In the genomic region with DNA sequence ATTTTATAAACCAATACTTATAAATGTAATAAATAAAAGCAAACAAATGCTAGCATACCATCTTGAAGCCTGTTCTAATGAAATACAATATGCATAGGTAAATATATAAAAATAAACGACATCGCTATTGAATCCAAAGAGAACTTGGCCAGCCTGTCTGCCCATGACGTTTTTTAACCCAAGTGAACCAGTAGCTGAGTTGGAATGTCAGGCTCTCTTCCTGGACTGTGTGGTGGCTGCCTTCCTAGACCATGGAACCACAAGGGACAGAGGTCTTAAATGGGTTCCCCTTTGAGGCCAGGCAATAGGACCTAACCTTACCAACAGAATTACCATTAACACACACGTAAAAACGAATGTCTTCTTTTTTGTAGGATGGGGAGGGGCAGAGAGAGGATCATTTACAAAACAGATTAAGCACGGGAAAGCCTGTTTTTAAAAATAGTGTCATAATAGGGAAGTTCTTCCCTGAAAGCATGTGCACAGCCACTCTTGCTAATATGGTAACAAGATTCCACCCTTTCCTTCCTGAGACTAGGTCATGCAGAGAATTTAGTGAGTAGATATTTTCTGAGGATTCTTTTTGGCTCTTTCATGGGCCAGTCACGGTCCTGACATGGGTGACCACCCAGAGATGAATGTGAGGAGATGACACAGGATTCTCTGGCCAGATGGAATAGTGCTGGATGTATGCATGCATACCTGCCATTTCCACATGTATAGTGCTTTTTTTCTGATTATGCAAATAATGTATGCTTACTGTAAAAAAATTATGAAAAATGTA, we compare ENCODE assay signal across 1 cellular context.
TF ChIP-seq lines count a peak whose summit lies in the region.

No MANE protein-coding gene starts in this region.

TF ChIP-seq in K562, 482 proteins besides CTCF, POLR2A, EP300 and RAD21 (continued from another document):
- TF ChIP-seq, protein P1, sequence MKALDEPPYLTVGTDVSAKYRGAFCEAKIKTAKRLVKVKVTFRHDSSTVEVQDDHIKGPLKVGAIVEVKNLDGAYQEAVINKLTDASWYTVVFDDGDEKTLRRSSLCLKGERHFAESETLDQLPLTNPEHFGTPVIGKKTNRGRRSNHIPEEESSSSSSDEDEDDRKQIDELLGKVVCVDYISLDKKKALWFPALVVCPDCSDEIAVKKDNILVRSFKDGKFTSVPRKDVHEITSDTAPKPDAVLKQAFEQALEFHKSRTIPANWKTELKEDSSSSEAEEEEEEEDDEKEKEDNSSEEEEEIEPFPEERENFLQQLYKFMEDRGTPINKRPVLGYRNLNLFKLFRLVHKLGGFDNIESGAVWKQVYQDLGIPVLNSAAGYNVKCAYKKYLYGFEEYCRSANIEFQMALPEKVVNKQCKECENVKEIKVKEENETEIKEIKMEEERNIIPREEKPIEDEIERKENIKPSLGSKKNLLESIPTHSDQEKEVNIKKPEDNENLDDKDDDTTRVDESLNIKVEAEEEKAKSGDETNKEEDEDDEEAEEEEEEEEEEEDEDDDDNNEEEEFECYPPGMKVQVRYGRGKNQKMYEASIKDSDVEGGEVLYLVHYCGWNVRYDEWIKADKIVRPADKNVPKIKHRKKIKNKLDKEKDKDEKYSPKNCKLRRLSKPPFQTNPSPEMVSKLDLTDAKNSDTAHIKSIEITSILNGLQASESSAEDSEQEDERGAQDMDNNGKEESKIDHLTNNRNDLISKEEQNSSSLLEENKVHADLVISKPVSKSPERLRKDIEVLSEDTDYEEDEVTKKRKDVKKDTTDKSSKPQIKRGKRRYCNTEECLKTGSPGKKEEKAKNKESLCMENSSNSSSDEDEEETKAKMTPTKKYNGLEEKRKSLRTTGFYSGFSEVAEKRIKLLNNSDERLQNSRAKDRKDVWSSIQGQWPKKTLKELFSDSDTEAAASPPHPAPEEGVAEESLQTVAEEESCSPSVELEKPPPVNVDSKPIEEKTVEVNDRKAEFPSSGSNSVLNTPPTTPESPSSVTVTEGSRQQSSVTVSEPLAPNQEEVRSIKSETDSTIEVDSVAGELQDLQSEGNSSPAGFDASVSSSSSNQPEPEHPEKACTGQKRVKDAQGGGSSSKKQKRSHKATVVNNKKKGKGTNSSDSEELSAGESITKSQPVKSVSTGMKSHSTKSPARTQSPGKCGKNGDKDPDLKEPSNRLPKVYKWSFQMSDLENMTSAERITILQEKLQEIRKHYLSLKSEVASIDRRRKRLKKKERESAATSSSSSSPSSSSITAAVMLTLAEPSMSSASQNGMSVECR (CRISPR knock-in tag; IDR thresholded peaks at IDR 0.05): no peak
- TF ChIP-seq SUPT5H (IDR thresholded peaks at IDR 0.05) (no peak), SIRT6 (IDR thresholded peaks at IDR 0.05; ENCODE audit: low read depth, low read length) (no peak)
